ENCODE assay signal across 8 cellular contexts in genomic region chr3:156681003-156681402, GRCh38. TPM values are rescaled to one million over a fixed set of nuclear protein-coding genes. Genes with fewer than 3 reads are reported as not detected.
A peak's percentile ranks its signal among the peaks of the same experiment; 100 is the strongest.
DNase-seq lines count a peak whose midpoint lies in the region; ATAC-seq and TF ChIP-seq lines count a peak whose summit lies in the region.

No MANE protein-coding gene starts in this region.

- H3K4me3 ChIP-seq in neural cell (ENCODE audit: low read length) = peak overlapping the region; percentile 34

- peaks cover 3% of the 10 kb centered on the region for H3K27me3 Mint-ChIP-seq in endothelial cell (ENCODE audit: unreplicated experiment)
- no peaks in the 10 kb centered on the region for H3K27me3 Mint-ChIP-seq in glutamatergic neuron (ENCODE audit: unreplicated experiment)

- no peaks in the 10 kb centered on the region for H3K36me3 ChIP-seq in neural cell (ENCODE audit: insufficient read depth, low read length)

- no peak for TF ChIP-seq RAD21 in neural cell (conservative IDR thresholded peaks at IDR 0.05)

- H3K4me1 Mint-ChIP-seq in endothelial cell (ENCODE audit: unreplicated experiment) (peaks cover 6% of the 10 kb centered on the region), glutamatergic neuron (ENCODE audit: low read depth, unreplicated experiment) (peaks cover 2% of the 10 kb centered on the region)

- no peaks in the 10 kb centered on the region for H3K9me2 ChIP-seq in neural cell (ENCODE audit: insufficient read depth, low read length)

- H3K36me3 Mint-ChIP-seq in endothelial cell (ENCODE audit: low read depth, unreplicated experiment) (peaks cover 13% of the 10 kb centered on the region), glutamatergic neuron (ENCODE audit: unreplicated experiment) (no peaks in the 10 kb centered on the region)

- H3K9me3 Mint-ChIP-seq in endothelial cell (ENCODE audit: unreplicated experiment) (no peaks in the 10 kb centered on the region), glutamatergic neuron (ENCODE audit: unreplicated experiment) (peaks cover 3% of the 10 kb centered on the region)

- H3K27ac ChIP-seq in neural cell (ENCODE audit: low read length) = no peak overlapping the region

- H3K27ac Mint-ChIP-seq in endothelial cell (ENCODE audit: unreplicated experiment) = peak overlapping the region; percentile 95
- H3K27ac Mint-ChIP-seq in glutamatergic neuron (ENCODE audit: unreplicated experiment) = no peak overlapping the region

- no peak overlapping the region for H3K9ac ChIP-seq in neural cell (ENCODE audit: low read length)

- no peak for TF ChIP-seq EP300 in neural cell (conservative IDR thresholded peaks at IDR 0.05; ENCODE audit: poor library complexity, severe bottlenecking)

- no peaks in the 10 kb centered on the region for H3K9me3 ChIP-seq in neural cell (ENCODE audit: low read length)

- no peak overlapping the region for H3K4me2 ChIP-seq in neural cell (ENCODE audit: low read length)

- H3F3A ChIP-seq in neural cell (ENCODE audit: insufficient read depth, low read length, poor library complexity, severe bottlenecking) = no peaks in the 10 kb centered on the region

- ATAC-seq in GM21423 (IDR thresholded peaks at IDR 0.05; ENCODE audit: unreplicated experiment) (peak; percentile 73), HG03571 (IDR thresholded peaks at IDR 0.05; ENCODE audit: unreplicated experiment) (peak; percentile 65)

- no peaks in the 10 kb centered on the region for H4K20me1 ChIP-seq in neural cell (ENCODE audit: insufficient read depth)

- DNase-seq in ELF-1 (ENCODE audit: low read depth, low spot score) (peak; percentile 40), OCI-M1 (lab: John Stamatoyannopoulos, UW) (peak; percentile 30), endothelial cell (ENCODE audit: low spot score) (peak; percentile 13), glutamatergic neuron (no peak), KG1 (lab: John Stamatoyannopoulos, UW) (no peak)

- peaks cover 5% of the 10 kb centered on the region for H3K79me2 ChIP-seq in neural cell (replicated peaks; ENCODE audit: insufficient read depth, low read length)

- H3K27me3 ChIP-seq in neural cell (ENCODE audit: insufficient read depth, low read depth, low read length) = no peaks in the 10 kb centered on the region

- no peak overlapping the region for H2AFZ ChIP-seq in neural cell (ENCODE audit: low read depth, low read length)

- H3K4me3 Mint-ChIP-seq in endothelial cell (ENCODE audit: unreplicated experiment) = no peak overlapping the region
- H3K4me3 Mint-ChIP-seq in glutamatergic neuron (ENCODE audit: unreplicated experiment) = no peak overlapping the region

- no peak for TF ChIP-seq CTCF in endothelial cell (IDR thresholded peaks at IDR 0.05; ENCODE audit: unreplicated experiment)
- TF ChIP-seq CTCF in neural cell (IDR thresholded peaks at IDR 0.05; ENCODE audit: poor library complexity, severe bottlenecking) = no peak
- no peak for TF ChIP-seq CTCF in glutamatergic neuron (IDR thresholded peaks at IDR 0.05; ENCODE audit: partially characterized antibody, unreplicated experiment)

TF ChIP-seq in neural cell, 6 proteins besides CTCF, POLR2A, EP300 and RAD21:
- TF ChIP-seq POLR2AphosphoS5 (IDR thresholded peaks at IDR 0.05) (no peak), REST (IDR thresholded peaks at IDR 0.05; ENCODE audit: borderline replicate concordance) (no peak), TAF1 (IDR thresholded peaks at IDR 0.05; ENCODE audit: low read depth) (no peak), MXI1 (conservative IDR thresholded peaks at IDR 0.05; ENCODE audit: poor library complexity, severe bottlenecking) (no peak), EZH2 (IDR thresholded peaks at IDR 0.05; ENCODE audit: borderline replicate concordance, insufficient read depth, low read length, poor library complexity, severe bottlenecking) (no peak), SMC3 (conservative IDR thresholded peaks at IDR 0.05; ENCODE audit: poor library complexity) (no peak)

RNA-seq across cellular contexts. Expression of gene TIPARP, which starts 6.6 kb away (rescaled TPM):
- total RNA-seq in endothelial cell (ENCODE audit: unreplicated experiment) = 8.9 TPM
- 5.2 and 5.4 TPM in 2 replicates for polyA plus RNA-seq in neural cell
- 13.5 and 15.3 TPM in 2 replicates for polyA minus RNA-seq in neural cell
- 9.5 TPM for total RNA-seq in glutamatergic neuron (ENCODE audit: unreplicated experiment)

Comparison
In these comparisons a context has a peak if more than half of its experiments do, and no peak if none do; other contexts are left out.
1. DNase-seq: peak in ELF-1 (single experiment), OCI-M1 (single experiment) and endothelial cell (single experiment); none in glutamatergic neuron (single experiment) and KG1 (single experiment).